In genomic region chr10:6465854-6466524, GRCh38 we compare ENCODE assay signal across 14 cellular contexts.
DNase-seq lines count a peak whose midpoint lies in the region; ATAC-seq and TF ChIP-seq lines count a peak whose summit lies in the region.
"Had no signal": no experiment of that assay in that cellular context is flagged by ENCODE, and none has a peak within 500 bp of the region (broad histone marks: within the 10 kb centered on the region; RNA-seq: fewer than 3 reads in every experiment).

No MANE protein-coding gene starts in this region.

- no peak for TF ChIP-seq CTCF in stomach (IDR thresholded peaks at IDR 0.05)

- no peaks in the 10 kb centered on the region for H3K27me3 Mint-ChIP-seq in activated naive CD4-positive, alpha-beta T cell treated with anti-CD3 and anti-CD28 coated beads, Interleukin-2, amount 10 ng/mL, durations not matched to agents 7 days and 5 days
- no peaks in the 10 kb centered on the region for H3K27me3 Mint-ChIP-seq in activated T-cell treated with anti-CD3 and anti-CD28 coated beads, Interleukin-2, amount 50 U/mL, for 72 hours (ENCODE audit: low read depth)
- no peaks in the 10 kb centered on the region for H3K27me3 Mint-ChIP-seq in naive thymus-derived CD4-positive, alpha-beta T cell

- peaks cover 82% of the 10 kb centered on the region for H3K36me3 Mint-ChIP-seq in activated naive CD4-positive, alpha-beta T cell treated with anti-CD3 and anti-CD28 coated beads, Interleukin-2, amount 10 ng/mL, durations not matched to agents 7 days and 5 days
- peaks cover 27 to 43% of the 10 kb centered on the region in 2 donors for H3K36me3 Mint-ChIP-seq in activated T-cell treated with anti-CD3 and anti-CD28 coated beads, Interleukin-2, amount 50 U/mL, for 72 hours (ENCODE audit: insufficient read depth in 2 of 2)
- peaks cover 22 to 82% (median 55%) of the 10 kb centered on the region in 5 donors for H3K36me3 Mint-ChIP-seq in naive thymus-derived CD4-positive, alpha-beta T cell

- TF ChIP-seq EP300 in stomach (IDR thresholded peaks at IDR 0.05) = no peak

- WGBS in stomach, 5 donors = 75 to 89% (median 82%) methylated on average over 7 of the region's 7 CpGs

- POLR2A ChIA-PET in naive thymus-derived CD4-positive, alpha-beta T cell (lab: Charles Lee) = interaction anchor here (0.7 kb wide), 1 partner anchor 19 kb away, joined by 3 read pairs; no protein-coding TSS in a partner anchor

- peaks cover 3% of the 10 kb centered on the region for H3K9me3 Mint-ChIP-seq in activated naive CD4-positive, alpha-beta T cell treated with anti-CD3 and anti-CD28 coated beads, Interleukin-2, amount 10 ng/mL, durations not matched to agents 7 days and 5 days
- peaks cover 4 to 6% of the 10 kb centered on the region in 2 donors for H3K9me3 Mint-ChIP-seq in activated T-cell treated with anti-CD3 and anti-CD28 coated beads, Interleukin-2, amount 50 U/mL, for 72 hours
- H3K9me3 Mint-ChIP-seq in naive thymus-derived CD4-positive, alpha-beta T cell = peaks cover 0 to 9% (median 2%) of the 10 kb centered on the region in 11 donors

- H3K27ac ChIP-seq in naive thymus-derived CD4-positive, alpha-beta T cell (ENCODE audit: low read depth, low read length) = no peak overlapping the region
- no peak overlapping the region for H3K27ac ChIP-seq in stomach
- H3K27ac ChIP-seq: ascending aorta, pancreas, testis had no signal

- H3K4me3 ChIP-seq in naive thymus-derived CD4-positive, alpha-beta T cell (ENCODE audit: low read length) = no peak overlapping the region
- no peak overlapping the region for H3K4me3 ChIP-seq in stomach
- H3K4me3 ChIP-seq: ascending aorta, pancreas, testis had no signal

- no peak for TF ChIP-seq POLR2A in stomach (IDR thresholded peaks at IDR 0.05)

- no peak for DNase-seq in activated naive CD4-positive, alpha-beta T cell treated with anti-CD3 and anti-CD28 coated beads, Interleukin-2, amount 10 ng/mL, durations not matched to agents 7 days and 5 days
- DNase-seq in activated naive CD4-positive, alpha-beta T cell (lab: John Stamatoyannopoulos, UW) = no peak
- peak; percentile 25 to 37 for DNase-seq in activated T-cell treated with anti-CD3 and anti-CD28 coated beads, Interleukin-2, amount 50 U/mL, for 72 hours
- DNase-seq in naive thymus-derived CD4-positive, alpha-beta T cell = no peak
- peak; percentile 32 for DNase-seq in stimulated activated naive CD8-positive, alpha-beta T cell treated with anti-CD3 and anti-CD28 coated beads, Interleukin-15, Interleukin-2, amounts not matched to agents 100 U/mL and 50 U/mL, for 24 hours
- no peak for DNase-seq in stomach
- no peak for DNase-seq in T1000 (lab: John Stamatoyannopoulos, UW)
- DNase-seq: KG1, left ventricle myocardium superior, NCI-H1092, pancreas, testis had no signal

- no peaks in the 10 kb centered on the region for H3K4me1 ChIP-seq in naive thymus-derived CD4-positive, alpha-beta T cell (ENCODE audit: control insufficient read depth in 2 of 2, insufficient read depth in 2 of 2, low read length in 2 of 2)
- H3K4me1 ChIP-seq in stomach = no peaks in the 10 kb centered on the region
- H3K4me1 ChIP-seq: ascending aorta, pancreas, testis had no signal

- peak; percentile 83 to 84 for ATAC-seq in activated T-cell treated with anti-CD3 and anti-CD28 coated beads, Interleukin-2, amount 50 U/mL, for 72 hours (replicated peaks in 1 of 2)
- no peak for ATAC-seq in naive thymus-derived CD4-positive, alpha-beta T cell
- ATAC-seq in stimulated activated naive CD8-positive, alpha-beta T cell treated with anti-CD3 and anti-CD28 coated beads, Interleukin-15, Interleukin-2, amounts not matched to agents 100 U/mL and 50 U/mL, for 24 hours = peak; percentile 86
- no peak for ATAC-seq in HG03565 (IDR thresholded peaks at IDR 0.05; ENCODE audit: unreplicated experiment)
- ATAC-seq: left ventricle myocardium superior, pancreas had no signal

- CTCF ChIA-PET in activated naive CD4-positive, alpha-beta T cell treated with anti-CD3 and anti-CD28 coated beads, Interleukin-2, amount 10 ng/mL, durations not matched to agents 7 days and 5 days (lab: Charles Lee) = interaction anchor here (0.8 to 1.3 kb wide), 2 partner anchors 33 to 202 kb away, joined by 3 read pairs; no protein-coding TSS in a partner anchor
- CTCF ChIA-PET in naive thymus-derived CD4-positive, alpha-beta T cell (lab: Charles Lee) = interaction anchor here (0.6 to 1.0 kb wide), 2 partner anchors 77 to 380 kb away, joined by 3 to 5 read pairs; no protein-coding TSS in a partner anchor

- H3K36me3 ChIP-seq in naive thymus-derived CD4-positive, alpha-beta T cell (ENCODE audit: control insufficient read depth in 2 of 3, insufficient read depth in 3 of 3, low read length in 3 of 3) = peaks cover 24 to 83% (median 37%) of the 10 kb centered on the region in 3 experiments
- H3K36me3 ChIP-seq in stomach = no peaks in the 10 kb centered on the region
- H3K36me3 ChIP-seq: ascending aorta, pancreas had no signal

- no peaks in the 10 kb centered on the region for H3K27me3 ChIP-seq in naive thymus-derived CD4-positive, alpha-beta T cell (ENCODE audit: control insufficient read depth in 2 of 2, insufficient read depth in 2 of 2, low read length in 2 of 2)
- H3K27me3 ChIP-seq in stomach = no peaks in the 10 kb centered on the region
- H3K27me3 ChIP-seq: ascending aorta, pancreas, testis had no signal

- intact Hi-C loops in naive thymus-derived CD4-positive, alpha-beta T cell (cut with micrococcal nuclease) = no loop called here
- intact Hi-C loops in stomach (cut with DNase I; ENCODE audit: low total_unique reads) = no loop called here

- peak overlapping the region; percentile 2 for H3K27ac Mint-ChIP-seq in activated naive CD4-positive, alpha-beta T cell treated with anti-CD3 and anti-CD28 coated beads, Interleukin-2, amount 10 ng/mL, durations not matched to agents 7 days and 5 days
- H3K27ac Mint-ChIP-seq in activated T-cell treated with anti-CD3 and anti-CD28 coated beads, Interleukin-2, amount 50 U/mL, for 72 hours = peak overlapping the region; percentile 21
- peak overlapping the region in 6 of 9 donors; percentile 17 to 63 (median 50) for H3K27ac Mint-ChIP-seq in naive thymus-derived CD4-positive, alpha-beta T cell

- no peaks in the 10 kb centered on the region for H3K9me3 ChIP-seq in naive thymus-derived CD4-positive, alpha-beta T cell (ENCODE audit: control insufficient read depth in 2 of 3, low read length in 3 of 3)
- H3K9me3 ChIP-seq in stomach = no peaks in the 10 kb centered on the region
- H3K9me3 ChIP-seq: ascending aorta, pancreas, testis had no signal

- H3K4me1 Mint-ChIP-seq in activated naive CD4-positive, alpha-beta T cell treated with anti-CD3 and anti-CD28 coated beads, Interleukin-2, amount 10 ng/mL, durations not matched to agents 7 days and 5 days = peaks cover 34% of the 10 kb centered on the region
- peaks cover 40% of the 10 kb centered on the region for H3K4me1 Mint-ChIP-seq in activated T-cell treated with anti-CD3 and anti-CD28 coated beads, Interleukin-2, amount 50 U/mL, for 72 hours (ENCODE audit: low read depth)
- H3K4me1 Mint-ChIP-seq in naive thymus-derived CD4-positive, alpha-beta T cell = peaks cover 11 to 44% (median 28%) of the 10 kb centered on the region in 7 donors

- no peak overlapping the region for H3K4me3 Mint-ChIP-seq in activated naive CD4-positive, alpha-beta T cell treated with anti-CD3 and anti-CD28 coated beads, Interleukin-2, amount 10 ng/mL, durations not matched to agents 7 days and 5 days
- peak overlapping the region; percentile 33 to 51 for H3K4me3 Mint-ChIP-seq in activated T-cell treated with anti-CD3 and anti-CD28 coated beads, Interleukin-2, amount 50 U/mL, for 72 hours
- H3K4me3 Mint-ChIP-seq in naive thymus-derived CD4-positive, alpha-beta T cell = peak overlapping the region in 1 of 10 donors; percentile 19

Comparison
In these comparisons a context has a peak if more than half of its experiments do, and no peak if none do; other contexts are left out.
1. DNase-seq: peak in activated T-cell treated with anti-CD3 and anti-CD28 coated beads, Interleukin-2, amount 50 U/mL, for 72 hours (2 of 2) and stimulated activated naive CD8-positive, alpha-beta T cell treated with anti-CD3 and anti-CD28 coated beads, Interleukin-15, Interleukin-2, amounts not matched to agents 100 U/mL and 50 U/mL, for 24 hours (single experiment); none in activated naive CD4-positive, alpha-beta T cell treated with anti-CD3 and anti-CD28 coated beads, Interleukin-2, amount 10 ng/mL, durations not matched to agents 7 days and 5 days (single experiment), activated naive CD4-positive, alpha-beta T cell (0 of 4), naive thymus-derived CD4-positive, alpha-beta T cell (0 of 9), stomach (single experiment) and T1000 (single experiment).
2. ATAC-seq: peak in activated T-cell treated with anti-CD3 and anti-CD28 coated beads, Interleukin-2, amount 50 U/mL, for 72 hours (2 of 2) and stimulated activated naive CD8-positive, alpha-beta T cell treated with anti-CD3 and anti-CD28 coated beads, Interleukin-15, Interleukin-2, amounts not matched to agents 100 U/mL and 50 U/mL, for 24 hours (single experiment); none in naive thymus-derived CD4-positive, alpha-beta T cell (single experiment) and HG03565 (single experiment).
3. Peak in every context shown above with its lines, with median percentiles within 50 percentile points of each other: H3K27ac Mint-ChIP-seq.